In the genomic region with DNA sequence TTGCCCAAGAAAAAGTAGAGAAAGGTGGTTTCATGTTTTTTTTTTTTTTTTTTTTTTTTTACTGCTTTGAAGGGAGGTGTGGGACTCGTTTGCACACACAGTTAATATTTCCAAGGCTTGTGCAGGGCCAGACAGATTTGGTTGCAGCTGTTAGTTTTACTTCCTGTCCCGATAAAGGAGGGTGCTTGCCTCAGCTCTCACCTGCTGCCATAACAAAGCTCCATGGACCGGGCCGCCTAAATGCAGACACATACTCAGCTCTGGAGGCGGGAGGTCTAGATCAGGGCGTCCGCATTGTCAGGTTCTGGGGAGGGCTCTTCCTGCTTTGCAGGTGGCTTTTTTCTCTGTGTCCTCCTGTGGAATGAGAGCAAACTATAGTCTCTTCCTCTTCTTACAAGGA, we compare ENCODE assay signal across 8 cellular contexts.
DNase-seq lines count a peak whose midpoint lies in the region; ATAC-seq and TF ChIP-seq lines count a peak whose summit lies in the region.

No MANE protein-coding gene starts in this region.

- H3K27me3 ChIP-seq in OCI-LY3 (ENCODE audit: low read depth, low read length), result peaks cover 4% of the 10 kb centered on the region; the same call in 1 of the 2 replicates

- peak overlapping the region; percentile 93 for H3K4me2 ChIP-seq in OCI-LY3 (ENCODE audit: low read length)

- peak overlapping the region; percentile 62 for H3K9ac ChIP-seq in OCI-LY3 (ENCODE audit: low read length)

- H2AFZ ChIP-seq in OCI-LY3 (ENCODE audit: low read depth, low read length), result no peak overlapping the region

- DNase-seq in NCI-H146 (lab: John Stamatoyannopoulos, UW) (peak; percentile 43), NCI-H146 treated with DMSO at 0.1 percent for 48 hours (lab: John Stamatoyannopoulos, UW; ENCODE audit: unreplicated experiment) (no peak), GOT3 (lab: John Stamatoyannopoulos, UW) (no peak), NCI-H1092 treated with DMSO at 0.1 percent for 48 hours (lab: John Stamatoyannopoulos, UW) (no peak)
- DNase-seq in stimulated activated CD4-positive, alpha-beta T cell treated with anti-CD3 and anti-CD28 coated beads, Interleukin-15, amount 100 ng/mL, for 24 hours, result peak; percentile 45

- no peaks in the 10 kb centered on the region for H3K79me2 ChIP-seq in OCI-LY3 (ENCODE audit: low read length)

- ATAC-seq in HG02938 (IDR thresholded peaks at IDR 0.05; ENCODE audit: unreplicated experiment), result peak; percentile 75
- ATAC-seq in esophagus mucosa, result no peak

- H3K27ac ChIP-seq in OCI-LY3 (ENCODE audit: low read length), result peak overlapping the region; percentile 75

- H3K9me3 ChIP-seq in OCI-LY3 (ENCODE audit: insufficient read depth, low read length), result no peaks in the 10 kb centered on the region

- H3K36me3 ChIP-seq in OCI-LY3 (replicated peaks; ENCODE audit: low read depth, low read length), result no peaks in the 10 kb centered on the region

- peaks cover 76% of the 10 kb centered on the region for H3K4me1 ChIP-seq in OCI-LY3 (ENCODE audit: low read length)

- no peak for TF ChIP-seq CTCF in OCI-LY3 (IDR thresholded peaks at IDR 0.05; ENCODE audit: low read depth, low read length)

- no peaks in the 10 kb centered on the region for H4K20me1 ChIP-seq in OCI-LY3 (ENCODE audit: insufficient read depth, low read length)

- H3K4me3 ChIP-seq in OCI-LY3 (ENCODE audit: low read length), result peak overlapping the region; percentile 63

Comparison
In these comparisons a context has a peak if more than half of its experiments do, and no peak if none do; other contexts are left out.
1. DNase-seq: peak in NCI-H146 (single experiment) and stimulated activated CD4-positive, alpha-beta T cell treated with anti-CD3 and anti-CD28 coated beads, Interleukin-15, amount 100 ng/mL, for 24 hours (single experiment); none in NCI-H146 treated with DMSO at 0.1 percent for 48 hours (single experiment), GOT3 (single experiment) and NCI-H1092 treated with DMSO at 0.1 percent for 48 hours (single experiment).